9 cellular contexts compared by ENCODE assay signal in genomic region chr4:17510582-17510981, GRCh38. TPM values are rescaled to one million over a fixed set of nuclear protein-coding genes. Genes with fewer than 3 reads are reported as not detected.
DNase-seq lines count a peak whose midpoint lies in the region; ATAC-seq, FAIRE-seq and TF ChIP-seq lines count a peak whose summit lies in the region.
"Had no signal": no experiment of that assay in that cellular context is flagged by ENCODE, and none has a peak within 500 bp of the region (broad histone marks: within the 10 kb centered on the region; RNA-seq: fewer than 3 reads in every experiment).

No MANE protein-coding gene starts in this region.

- no peak for FAIRE-seq in endothelial cell of umbilical vein (lab: Jason Lieb, UNC)

- H3K9me1 ChIP-seq in endothelial cell of umbilical vein (replicated peaks; ENCODE audit: control insufficient read depth, extremely low read depth, insufficient read depth, low read length) = no peaks in the 10 kb centered on the region

- H2AFZ ChIP-seq in PC-3 (ENCODE audit: low read length) (no peak overlapping the region), endothelial cell of umbilical vein (ENCODE audit: low read depth, low read length) (no peak overlapping the region)

- intact Hi-C loops in Caco-2 (cut with micrococcal nuclease; ENCODE audit: unreplicated experiment) = no loop called here
- intact Hi-C loops in PC-3 (cut with micrococcal nuclease) = loop anchor here (10.0 kb wide), 1 partner anchor 124 kb away; no protein-coding TSS in a partner anchor
- intact Hi-C loops in endothelial cell of umbilical vein (cut with micrococcal nuclease) = no loop called here
- intact Hi-C loops in ovary (cut with DNase I) = no loop called here

- ATAC-seq in PC-3 (no peak), GM21576 (IDR thresholded peaks at IDR 0.05; ENCODE audit: unreplicated experiment) (no peak)

- peaks cover 8% of the 10 kb centered on the region for H3K4me1 ChIP-seq in Caco-2
- H3K4me1 ChIP-seq in PC-3 (ENCODE audit: insufficient read depth, low read length) = peaks cover 10% of the 10 kb centered on the region
- peaks cover 15% of the 10 kb centered on the region for H3K4me1 ChIP-seq in endothelial cell of umbilical vein (ENCODE audit: control insufficient read depth, extremely low read depth, insufficient read depth, low read length)
- peaks cover 2% of the 10 kb centered on the region for H3K4me1 ChIP-seq in ovary (ENCODE audit: insufficient read depth)

- H3K36me3 ChIP-seq in Caco-2 (ENCODE audit: control insufficient read depth, insufficient read depth, low read length) (no peaks in the 10 kb centered on the region; the same call in 1 of the 2 replicates), PC-3 (ENCODE audit: low read depth, low read length) (no peaks in the 10 kb centered on the region), endothelial cell of umbilical vein (ENCODE audit: control insufficient read depth in 2 of 2, extremely low read depth in 1 of 2, insufficient read depth in 2 of 2, low read length in 2 of 2) (no peaks in the 10 kb centered on the region), ovary (no peaks in the 10 kb centered on the region)

- peaks cover 12% of the 10 kb centered on the region for H3K36me3 Mint-ChIP-seq in Caco-2 (ENCODE audit: insufficient read depth, unreplicated experiment)

- H3K27me3 ChIP-seq in Caco-2 (replicated peaks; ENCODE audit: control insufficient read depth, insufficient read depth, low read length) (no peaks in the 10 kb centered on the region), PC-3 (ENCODE audit: low read length) (no peaks in the 10 kb centered on the region), endothelial cell of umbilical vein (ENCODE audit: control insufficient read depth in 2 of 2, insufficient read depth in 2 of 2, low read length in 2 of 2) (peaks cover 5 to 6% of the 10 kb centered on the region in 2 experiments), ovary (no peaks in the 10 kb centered on the region)

- POLR2A ChIA-PET in Caco-2 (lab: Charles Lee) (interaction anchor here (0.6 kb wide), 1 partner anchor 19 kb away, joined by 3 read pairs; no protein-coding TSS in a partner anchor), PC-3 (lab: Charles Lee; ENCODE audit: unreplicated experiment) (interaction anchor here (0.7 kb wide), 1 partner anchor 348 kb away, joined by 5 read pairs; no protein-coding TSS in a partner anchor), endothelial cell of umbilical vein (lab: Charles Lee) (no interaction called here)

- TF ChIP-seq POLR2A in endothelial cell of umbilical vein (IDR thresholded peaks at IDR 0.05; ENCODE audit: low read depth, low read length) (no peak), ovary (IDR thresholded peaks at IDR 0.05) (no peak)

- H3K9ac ChIP-seq in PC-3 (ENCODE audit: low read length) (no peak overlapping the region), endothelial cell of umbilical vein (replicated peaks; ENCODE audit: extremely low read depth, insufficient read depth, low read length) (peak overlapping the region; percentile 66)

- TF ChIP-seq EP300 in ovary (IDR thresholded peaks at IDR 0.05) = no peak

- no peaks in the 10 kb centered on the region for H4K20me1 ChIP-seq in PC-3 (ENCODE audit: low read length)
- H4K20me1 ChIP-seq in endothelial cell of umbilical vein (replicated peaks; ENCODE audit: control insufficient read depth, extremely low read depth, insufficient read depth, low read length) = no peaks in the 10 kb centered on the region

- H3K4me3 ChIP-seq in Caco-2 (ENCODE audit: low read depth, low read length) = peak overlapping the region; percentile 68; the same call in 1 of the 2 replicates
- 0 out of 2 replicates have a peak overlapping the region, but pooled peaks have one; percentile 89 for H3K4me3 ChIP-seq in PC-3 (ENCODE audit: low read length)
- peak overlapping the region in 1 of 3 experiments; percentile 97 for H3K4me3 ChIP-seq in endothelial cell of umbilical vein (replicated peaks in 1 of 3; ENCODE audit: insufficient read depth in 1 of 3, low read depth in 1 of 3, low read length in 3 of 3)
- peak overlapping the region; percentile 83 for H3K4me3 ChIP-seq in ovary

- H3K9me3 ChIP-seq in Caco-2 (no peaks in the 10 kb centered on the region), PC-3 (ENCODE audit: low read length) (no peaks in the 10 kb centered on the region), endothelial cell of umbilical vein (replicated peaks; ENCODE audit: control insufficient read depth, insufficient read depth, low read length) (no peaks in the 10 kb centered on the region), ovary (no peaks in the 10 kb centered on the region)

- H3K4me2 ChIP-seq in PC-3 (ENCODE audit: low read length) (peak overlapping the region; percentile 86), endothelial cell of umbilical vein (ENCODE audit: insufficient read depth, low read length) (peak overlapping the region; percentile 99)

- TF ChIP-seq CTCF in Caco-2 (IDR thresholded peaks at IDR 0.05; ENCODE audit: insufficient read depth in 1 of 2, low read depth in 1 of 2, low read length in 1 of 2, severe bottlenecking in 1 of 2, unreplicated experiment in 1 of 2) (no peak), PC-3 (conservative IDR thresholded peaks at IDR 0.05; ENCODE audit: low read depth, low read length) (no peak), endothelial cell of umbilical vein (IDR thresholded peaks at IDR 0.05; ENCODE audit: extremely low read depth in 1 of 2, insufficient read depth in 1 of 2, low read depth in 1 of 2, low read length in 2 of 2) (no peak), ovary (IDR thresholded peaks at IDR 0.05) (no peak)

- H3K27ac ChIP-seq in PC-3 (ENCODE audit: low read length) = no peak overlapping the region
- no peak overlapping the region for H3K27ac ChIP-seq in endothelial cell of umbilical vein (ENCODE audit: insufficient read depth, low read depth, low read length)
- H3K27ac ChIP-seq in ovary = peak overlapping the region in 1 of 2 donors; percentile 40

- H3K4me3 Mint-ChIP-seq in Caco-2 (ENCODE audit: unreplicated experiment) = peak overlapping the region; percentile 83

- H3K9me3 Mint-ChIP-seq in Caco-2 (ENCODE audit: unreplicated experiment) = no peaks in the 10 kb centered on the region

- H3K4me1 Mint-ChIP-seq in Caco-2 (ENCODE audit: low read depth, unreplicated experiment) = no peaks in the 10 kb centered on the region

- no peaks in the 10 kb centered on the region for H3K27me3 Mint-ChIP-seq in Caco-2 (ENCODE audit: insufficient read depth, unreplicated experiment)

- H3K9me2 ChIP-seq in PC-3 (replicated peaks; ENCODE audit: low read length) = no peaks in the 10 kb centered on the region

- CTCF ChIA-PET in Caco-2 (lab: Charles Lee) (interaction anchor here (1.5 kb wide), 1 partner anchor 39 kb away, joined by 8 read pairs; no protein-coding TSS in a partner anchor), PC-3 (lab: Charles Lee) (no interaction called here), endothelial cell of umbilical vein (lab: Charles Lee) (interaction anchor here (0.9 to 1.2 kb wide), 3 partner anchors 11 to 306 kb away, joined by 3 to 4 read pairs (median 4); no protein-coding TSS in a partner anchor)

- BruUV-seq in Caco-2 (replicated peaks; lab: Mats Ljungman, UMichigan) = no TSS peak
- no TSS peak for BruUV-seq in PC-3 (replicated peaks; lab: Mats Ljungman, UMichigan)
- no TSS peak for BruUV-seq in endothelial cell of umbilical vein (replicated peaks; lab: Mats Ljungman, UMichigan)

- 85 to 93% (median 89%) methylated on average over 3 of the region's 3 CpGs for WGBS in ovary, 3 donors

- no peaks in the 10 kb centered on the region for H3F3A ChIP-seq in PC-3 (ENCODE audit: low read length, unreplicated experiment)

- dilution Hi-C loops in endothelial cell of umbilical vein (cut with MboI; ENCODE audit: extremely low pct_ligation_motif_present, low sequenced_read_pairs) = no loop called here

- no peak for DNase-seq in Caco-2
- DNase-seq in PC-3 = no peak
- DNase-seq in endothelial cell of umbilical vein (ENCODE audit: low read depth, low spot score) = no peak
- DNase-seq in ovary = no peak
- DNase-seq in ecto neural progenitor cell (ENCODE audit: low spot score) = no peak
- DNase-seq in NCI-H69 (lab: John Stamatoyannopoulos, UW) = no peak
- DNase-seq in effector CD8-positive, alpha-beta T cell (lab: John Stamatoyannopoulos, UW) = no peak
- DNase-seq: NCI-H2029 treated with DMSO at 0.1 percent for 48 hours had no signal

- peak overlapping the region; percentile 79 for H3K27ac Mint-ChIP-seq in Caco-2 (ENCODE audit: unreplicated experiment)

- H3K79me2 ChIP-seq in PC-3 (ENCODE audit: low read length) (peaks cover 20% of the 10 kb centered on the region), endothelial cell of umbilical vein (ENCODE audit: control insufficient read depth, insufficient read depth, low read length) (peaks cover 19% of the 10 kb centered on the region)

TF ChIP-seq in endothelial cell of umbilical vein, 7 proteins besides CTCF, POLR2A, EP300 and RAD21 (continues in another document):
- TF ChIP-seq JUN (IDR thresholded peaks at IDR 0.05; ENCODE audit: borderline replicate concordance, insufficient read depth, insufficient read length, low read depth) = no peak
- no peak for TF ChIP-seq FOS (IDR thresholded peaks at IDR 0.05; ENCODE audit: borderline replicate concordance, insufficient read depth, low read length)
- TF ChIP-seq EZH2 (IDR thresholded peaks at IDR 0.05; ENCODE audit: borderline replicate concordance, low read depth, low read length, severe bottlenecking) = no peak

RNA-seq across cellular contexts. Expression of gene QDPR, which starts 1.3 kb away (rescaled TPM):
- 44.8 and 47.3 TPM in 2 replicates for total RNA-seq in Caco-2 (2022)
- total RNA-seq in PC-3 (2014; rRNA removed) = 10.0 and 13.4 TPM in 2 replicates
- total RNA-seq in endothelial cell of umbilical vein = 20.9 and 24.6 TPM in 2 replicates
- polyA plus RNA-seq in endothelial cell of umbilical vein = 18.4 and 20.5 TPM in 2 replicates
- polyA plus RNA-seq in endothelial cell of umbilical vein (2011; cell fraction: cytosol; rRNA removed) = 17.5 and 19.1 TPM in 2 replicates
- 9.7 and 12.0 TPM in 2 replicates for polyA plus RNA-seq in endothelial cell of umbilical vein (2011; cell fraction: nucleus; rRNA removed)
- 29.9 and 35.7 TPM in 2 replicates for polyA plus RNA-seq in endothelial cell of umbilical vein (2012)
- polyA minus RNA-seq in endothelial cell of umbilical vein = 15.7 and 18.4 TPM in 2 replicates
- polyA minus RNA-seq in endothelial cell of umbilical vein (2011; cell fraction: cytosol; rRNA and poly(A)+ RNA removed) = 11.2 TPM
- 4.8 and 6.7 TPM in 2 replicates for polyA minus RNA-seq in endothelial cell of umbilical vein (2011; cell fraction: nucleus; rRNA and poly(A)+ RNA removed)
- total RNA-seq in ovary = 10 to 100 TPM in 6 of 7 donors, 1 to 10 TPM in 1; 7.3 to 31.5 (median 26.1) TPM
- polyA plus RNA-seq in ovary = 10 to 100 TPM; 24.4 to 49.9 TPM

RNA-seq across cellular contexts. Expression of gene CLRN2, which starts 4.4 kb away (rescaled TPM):
- total RNA-seq in Caco-2 (2022) (not detected in 2 replicates), PC-3 (2014; rRNA removed) (not detected in 2 replicates), endothelial cell of umbilical vein (not detected in 2 replicates), ovary (not detected)
- polyA plus RNA-seq in endothelial cell of umbilical vein (not detected in 2 replicates), ovary (not detected)
- not detected in 2 replicates for polyA plus RNA-seq in endothelial cell of umbilical vein (2011; cell fraction: cytosol; rRNA removed)
- not detected in 2 replicates for polyA plus RNA-seq in endothelial cell of umbilical vein (2011; cell fraction: nucleus; rRNA removed)
- polyA plus RNA-seq in endothelial cell of umbilical vein (2012) = not detected in 2 replicates
- polyA minus RNA-seq in endothelial cell of umbilical vein = not detected in 2 replicates
- not detected for polyA minus RNA-seq in endothelial cell of umbilical vein (2011; cell fraction: cytosol; rRNA and poly(A)+ RNA removed)
- not detected in 2 replicates for polyA minus RNA-seq in endothelial cell of umbilical vein (2011; cell fraction: nucleus; rRNA and poly(A)+ RNA removed)
